12 cellular contexts compared by ENCODE assay signal in genomic region chr5:39076101-39076756, GRCh38. TPM values are rescaled to one million over a fixed set of nuclear protein-coding genes. Genes with fewer than 3 reads are reported as not detected.
DNase-seq lines count a peak whose midpoint lies in the region; ATAC-seq, FAIRE-seq and TF ChIP-seq lines count a peak whose summit lies in the region.
"Had no signal": no experiment of that assay in that cellular context is flagged by ENCODE, and none has a peak within 500 bp of the region (broad histone marks: within the 10 kb centered on the region; RNA-seq: fewer than 3 reads in every experiment).

No MANE protein-coding gene starts in this region.

- H3K9ac ChIP-seq in HepG2 (ENCODE audit: insufficient read depth, low read depth, low read length): no peak overlapping the region
- peak overlapping the region; percentile 96 for H3K9ac ChIP-seq in mesenchymal stem cell (ENCODE audit: low read length)
- H3K9ac ChIP-seq in SK-N-SH: no peak overlapping the region

- TF ChIP-seq RAD21 in HepG2 (CRISPR knock-in tag; IDR thresholded peaks at IDR 0.05) (no peak), SK-N-SH (IDR thresholded peaks at IDR 0.05; ENCODE audit: low read length) (no peak)

- no peaks in the 10 kb centered on the region for H3K79me1 ChIP-seq in mesenchymal stem cell (replicated peaks; ENCODE audit: low read length, poor library complexity, severe bottlenecking)

- peaks cover 29% of the 10 kb centered on the region for H3K4me1 ChIP-seq in HepG2 (ENCODE audit: insufficient read depth, low read length)
- peaks cover 0 to 24% (median 0%) of the 10 kb centered on the region in 4 donors for H3K4me1 ChIP-seq in right lobe of liver
- H3K4me1 ChIP-seq in mesenchymal stem cell (ENCODE audit: control insufficient read depth, insufficient read depth, low read depth, low read length): no peaks in the 10 kb centered on the region
- H3K4me1 ChIP-seq in vagina: peaks cover 26% of the 10 kb centered on the region
- H3K4me1 ChIP-seq in SK-N-SH (ENCODE audit: control insufficient read depth in 1 of 2, insufficient read depth in 2 of 2, low read depth in 1 of 2, low read length in 1 of 2): peaks cover 0 to 12% of the 10 kb centered on the region in 2 experiments; a peak in 2 of 4 replicates

- no peak overlapping the region for H3K4me3 ChIP-seq in HepG2 (replicated peaks in 1 of 3; ENCODE audit: insufficient read depth in 1 of 3, low read depth in 2 of 3, low read length in 3 of 3)
- no peak overlapping the region for H3K4me3 ChIP-seq in right lobe of liver
- H3K4me3 ChIP-seq in mesenchymal stem cell (ENCODE audit: insufficient read depth in 1 of 2, low read depth in 1 of 2, low read length in 2 of 2): no peak overlapping the region
- no peak overlapping the region for H3K4me3 ChIP-seq in vagina
- no peak overlapping the region for H3K4me3 ChIP-seq in SK-N-SH (ENCODE audit: low read depth in 2 of 2, low read length in 1 of 2)
- H3K4me3 ChIP-seq: SJSA1 had no signal

- DNase-seq in HepG2 (ENCODE audit: low spot score) (no peak), right lobe of liver (no peak), mesenchymal stem cell (no peak), vagina (ENCODE audit: extremely low spot score in 2 of 2) (no peak), GM03348 (ENCODE audit: low spot score) (no peak), SK-N-DZ (ENCODE audit: low spot score) (no peak), SK-N-SH (no peak)
- no peak for DNase-seq in activated T-helper 1 cell treated with anti-CD3 and anti-CD28 coated beads, Interleukin-12 subunit alpha, Interleukin-12 subunit beta, Interleukin-2, Interleukin-4 antibody, amounts not matched to agents 30 ng/mL and 10 ng/mL and 1 ng/mL, durations not matched to agents 14 hours and 24 hours and 36 hours (ENCODE audit: low spot score)
- DNase-seq: effector CD8-positive, alpha-beta T cell; NCI-H2029 treated with DMSO at 0.1 percent for 48 hours had no signal

- H3F3A ChIP-seq in SK-N-SH (replicated peaks; ENCODE audit: insufficient read depth): peaks cover 23% of the 10 kb centered on the region

- H3K14ac ChIP-seq in mesenchymal stem cell (ENCODE audit: low read length in 2 of 2): no peak overlapping the region

- no peak for TF ChIP-seq EP300 in HepG2 (IDR thresholded peaks at IDR 0.05; ENCODE audit: low read depth in 2 of 2, low read length in 2 of 2)
- no peak for TF ChIP-seq EP300 in HepG2 (CRISPR knock-in tag; IDR thresholded peaks at IDR 0.05; ENCODE audit: borderline replicate concordance)
- no peak for TF ChIP-seq EP300 in SK-N-SH (IDR thresholded peaks at IDR 0.05; ENCODE audit: borderline replicate concordance in 1 of 2, low read depth in 1 of 2, low read length in 1 of 2)

- ATAC-seq in HepG2: no peak
- no peak for ATAC-seq in right lobe of liver

- FAIRE-seq in HepG2 (lab: Jason Lieb, UNC): no peak
- FAIRE-seq: H1 had no signal

- intact Hi-C loops in HepG2 (cut with micrococcal nuclease; ENCODE audit: unreplicated experiment) (loop anchor here (10.0 kb wide), 1 partner anchor 1709 kb away; no protein-coding TSS in a partner anchor), right lobe of liver (cut with DNase I) (loop anchor here in 1 of 2 donors (10.0 kb wide), 1 partner anchor 81 kb away; no protein-coding TSS in a partner anchor), vagina (cut with DNase I) (loop anchor here (10.0 kb wide), 3 partner anchors 61 to 631 kb away; partner anchors contain the start of gene OSMR)
- intact Hi-C loops in activated T-helper 1 cell treated with anti-CD3 and anti-CD28 coated beads, Interleukin-12 subunit alpha, Interleukin-12 subunit beta, Interleukin-2, Interleukin-4 antibody, amounts not matched to agents 30 ng/mL and 10 ng/mL and 1 ng/mL, durations not matched to agents 14 hours and 24 hours and 36 hours (cut with micrococcal nuclease): loop anchor here (5.0 to 10.0 kb wide), 3 partner anchors 244 to 1759 kb away; partner anchors contain the start of genes LIFR and RPL37

- H2BK12ac ChIP-seq in mesenchymal stem cell (ENCODE audit: low read length in 2 of 2): no peak overlapping the region

- no peaks in the 10 kb centered on the region for H3K9me3 Mint-ChIP-seq in activated T-helper 1 cell treated with anti-CD3 and anti-CD28 coated beads, Interleukin-12 subunit alpha, Interleukin-12 subunit beta, Interleukin-2, Interleukin-4 antibody, amounts not matched to agents 30 ng/mL and 10 ng/mL and 1 ng/mL, durations not matched to agents 14 hours and 24 hours and 36 hours

- no peak overlapping the region for H3K4ac ChIP-seq in mesenchymal stem cell (ENCODE audit: low read depth in 1 of 2, low read length in 2 of 2)

- H3K27ac ChIP-seq in HepG2 (ENCODE audit: extremely low read length, insufficient read depth, low read length): no peak overlapping the region
- no peak overlapping the region for H3K27ac ChIP-seq in right lobe of liver
- H3K27ac ChIP-seq in mesenchymal stem cell (ENCODE audit: low read length, poor library complexity, severe bottlenecking): no peak overlapping the region
- peak overlapping the region; percentile 99 for H3K27ac ChIP-seq in vagina
- peak overlapping the region in 1 of 2 experiments; percentile 36; a peak in 3 of 4 replicates for H3K27ac ChIP-seq in SK-N-SH (ENCODE audit: low read depth in 2 of 2, low read length in 1 of 2)

- H2BK15ac ChIP-seq in mesenchymal stem cell (ENCODE audit: low read depth, poor library complexity, severe bottlenecking): no peak overlapping the region

- H3K79me2 ChIP-seq in HepG2 (ENCODE audit: insufficient read depth, low read length): peaks cover 25% of the 10 kb centered on the region
- H3K79me2 ChIP-seq in SK-N-SH (ENCODE audit: insufficient read depth): peaks cover 27% of the 10 kb centered on the region

- H3K36me3 ChIP-seq in HepG2 (replicated peaks in 1 of 2; ENCODE audit: control insufficient read depth in 1 of 2, insufficient read depth in 2 of 2, low read length in 2 of 2) (no peaks in the 10 kb centered on the region), right lobe of liver (no peaks in the 10 kb centered on the region), mesenchymal stem cell (ENCODE audit: control insufficient read depth in 1 of 2, insufficient read depth in 2 of 2, low read depth in 1 of 2, low read length in 2 of 2) (no peaks in the 10 kb centered on the region), vagina (no peaks in the 10 kb centered on the region), SK-N-SH (replicated peaks in 1 of 2; ENCODE audit: control insufficient read depth in 1 of 2, insufficient read depth in 2 of 2, low read length in 1 of 2) (peaks cover 0 to 3% of the 10 kb centered on the region in 2 experiments)

- no peak overlapping the region for H2AFZ ChIP-seq in HepG2 (ENCODE audit: low read length)
- H2AFZ ChIP-seq in mesenchymal stem cell (ENCODE audit: low read depth, low read length): no peak overlapping the region
- no peak overlapping the region for H2AFZ ChIP-seq in SK-N-SH (ENCODE audit: low read depth)

- H3K27ac Mint-ChIP-seq in activated T-helper 1 cell treated with anti-CD3 and anti-CD28 coated beads, Interleukin-12 subunit alpha, Interleukin-12 subunit beta, Interleukin-2, Interleukin-4 antibody, amounts not matched to agents 30 ng/mL and 10 ng/mL and 1 ng/mL, durations not matched to agents 14 hours and 24 hours and 36 hours: no peak overlapping the region

- 88% methylated on average over 6 of the region's 6 CpGs for WGBS in HepG2 (ENCODE audit: low lambda C conversion rate)
- 85% methylated on average over 6 of the region's 6 CpGs for WGBS in right lobe of liver (ENCODE audit: insufficient coverage, low coverage, low lambda C conversion rate, missing lambda C conversion rate)
- WGBS in mesenchymal stem cell: 70% methylated on average over 3 of the region's 6 CpGs
- WGBS in SK-N-SH (ENCODE audit: low lambda C conversion rate): 70% methylated on average over 6 of the region's 6 CpGs

- no TSS peak for BruUV-seq in HepG2 (replicated peaks; lab: Mats Ljungman, UMichigan)

- H2AK5ac ChIP-seq in mesenchymal stem cell (ENCODE audit: low read length, severe bottlenecking): no peak overlapping the region

- H2BK120ac ChIP-seq in mesenchymal stem cell (ENCODE audit: low read depth, low read length): no peak overlapping the region

- H3K23ac ChIP-seq in mesenchymal stem cell (ENCODE audit: low read length in 2 of 2): no peak overlapping the region

- no peak overlapping the region for H3K18ac ChIP-seq in mesenchymal stem cell (ENCODE audit: low read depth in 1 of 2, low read length in 2 of 2)

- H3K4me3 Mint-ChIP-seq in activated T-helper 1 cell treated with anti-CD3 and anti-CD28 coated beads, Interleukin-12 subunit alpha, Interleukin-12 subunit beta, Interleukin-2, Interleukin-4 antibody, amounts not matched to agents 30 ng/mL and 10 ng/mL and 1 ng/mL, durations not matched to agents 14 hours and 24 hours and 36 hours: peak overlapping the region; percentile 66

- no peak overlapping the region for H2BK5ac ChIP-seq in mesenchymal stem cell (ENCODE audit: low read depth, low read length, poor library complexity, severe bottlenecking)

- no peaks in the 10 kb centered on the region; the same call in 1 of the 2 replicates for H3K9me2 ChIP-seq in SK-N-SH

- POLR2A ChIA-PET in HepG2 (lab: Yijun Ruan, JAX) (no interaction called here), SK-N-SH (lab: Yijun Ruan, JAX) (interaction anchor here (0.6 kb wide), 1 partner anchor 482 kb away, joined by 3 read pairs; no protein-coding TSS in a partner anchor)

- H4K8ac ChIP-seq in mesenchymal stem cell (ENCODE audit: low read length): no peak overlapping the region

- peaks cover 7% of the 10 kb centered on the region for H3K36me3 Mint-ChIP-seq in activated T-helper 1 cell treated with anti-CD3 and anti-CD28 coated beads, Interleukin-12 subunit alpha, Interleukin-12 subunit beta, Interleukin-2, Interleukin-4 antibody, amounts not matched to agents 30 ng/mL and 10 ng/mL and 1 ng/mL, durations not matched to agents 14 hours and 24 hours and 36 hours (ENCODE audit: low read depth)

- peak overlapping the region; percentile 75; the same call in 1 of the 2 replicates for H3K4me2 ChIP-seq in HepG2 (ENCODE audit: low read depth, low read length)
- no peak overlapping the region for H3K4me2 ChIP-seq in mesenchymal stem cell (ENCODE audit: low read length, poor library complexity, severe bottlenecking)
- no peak overlapping the region for H3K4me2 ChIP-seq in SK-N-SH

- H4K20me1 ChIP-seq in HepG2 (ENCODE audit: insufficient read depth, low read length) (peaks cover 12% of the 10 kb centered on the region), SK-N-SH (ENCODE audit: insufficient read depth) (peaks cover 13% of the 10 kb centered on the region; the same call in 1 of the 2 replicates)

- TF ChIP-seq CTCF in HepG2 (CRISPR knock-in tag; IDR thresholded peaks at IDR 0.05) (no peak), right lobe of liver (IDR thresholded peaks at IDR 0.05) (no peak), vagina (IDR thresholded peaks at IDR 0.05) (no peak), SK-N-SH (IDR thresholded peaks at IDR 0.05) (no peak)

- TF ChIP-seq POLR2A in HepG2 (IDR thresholded peaks at IDR 0.05; ENCODE audit: insufficient read depth in 1 of 2, low read depth in 2 of 2, low read length in 2 of 2) (no peak), right lobe of liver (IDR thresholded peaks at IDR 0.05) (no peak), vagina (IDR thresholded peaks at IDR 0.05) (no peak)

- H4K91ac ChIP-seq in mesenchymal stem cell (ENCODE audit: low read length): no peak overlapping the region

- H3K27me3 Mint-ChIP-seq in activated T-helper 1 cell treated with anti-CD3 and anti-CD28 coated beads, Interleukin-12 subunit alpha, Interleukin-12 subunit beta, Interleukin-2, Interleukin-4 antibody, amounts not matched to agents 30 ng/mL and 10 ng/mL and 1 ng/mL, durations not matched to agents 14 hours and 24 hours and 36 hours (ENCODE audit: insufficient read depth): peaks cover 18% of the 10 kb centered on the region

- no peaks in the 10 kb centered on the region; a peak in 1 of 5 replicates for H3K27me3 ChIP-seq in HepG2 (ENCODE audit: control insufficient read depth in 1 of 2, insufficient read depth in 2 of 2, low read length in 2 of 2)
- no peaks in the 10 kb centered on the region for H3K27me3 ChIP-seq in right lobe of liver
- H3K27me3 ChIP-seq in mesenchymal stem cell (ENCODE audit: control insufficient read depth in 1 of 2, insufficient read depth in 1 of 2, low read length in 2 of 2): no peaks in the 10 kb centered on the region
- no peaks in the 10 kb centered on the region for H3K27me3 ChIP-seq in vagina
- H3K27me3 ChIP-seq in SK-N-SH (ENCODE audit: insufficient read depth): no peaks in the 10 kb centered on the region
- H3K27me3 ChIP-seq: SJSA1 had no signal

- H3K9me3 ChIP-seq in HepG2 (ENCODE audit: low read length) (no peaks in the 10 kb centered on the region), right lobe of liver (no peaks in the 10 kb centered on the region), mesenchymal stem cell (ENCODE audit: control insufficient read depth, low read length) (no peaks in the 10 kb centered on the region), vagina (no peaks in the 10 kb centered on the region), SK-N-SH (no peaks in the 10 kb centered on the region)
- H3K9me3 ChIP-seq: SJSA1 had no signal

- H3K4me1 Mint-ChIP-seq in activated T-helper 1 cell treated with anti-CD3 and anti-CD28 coated beads, Interleukin-12 subunit alpha, Interleukin-12 subunit beta, Interleukin-2, Interleukin-4 antibody, amounts not matched to agents 30 ng/mL and 10 ng/mL and 1 ng/mL, durations not matched to agents 14 hours and 24 hours and 36 hours (ENCODE audit: low read depth): peaks cover 55% of the 10 kb centered on the region

- CTCF ChIA-PET in HepG2 (lab: Yijun Ruan, JAX; ENCODE audit: low intra/inter-chr PET ratio, low total read pairs): no interaction called here
- CTCF ChIA-PET in SK-N-SH (lab: Yijun Ruan, JAX): no interaction called here

- in situ Hi-C loops in HepG2 (cut with HindIII; ENCODE audit: extremely low pct_ligation_motif_present, low pct_unique_long_range_greater_than_20kb): loop anchor here (10.0 kb wide), 1 partner anchor 231 kb away; the partner anchor contains the start of gene OSMR

RNA-seq across cellular contexts. Expression of gene RICTOR, which starts 2.0 kb away (rescaled TPM):
- total RNA-seq in HepG2 (2016; rRNA removed; fragmentation: Illumina TruSeq; extraction: Trizol): 10.7 and 32.6 TPM in 2 replicates
- 16.4 and 17.4 TPM in 2 replicates for total RNA-seq in HepG2 (2016; cell fraction: cytosol; rRNA removed; fragmentation: Illumina TruSeq; extraction: Trizol; ENCODE audit: low read depth)
- 10.0 and 26.1 TPM in 2 replicates for total RNA-seq in HepG2 (2016; cell fraction: insoluble cytoplasmic fraction; rRNA removed; fragmentation: Illumina TruSeq; extraction: Trizol)
- total RNA-seq in HepG2 (2016; cell fraction: membrane; rRNA removed; fragmentation: Illumina TruSeq; extraction: Trizol): 6.9 and 7.8 TPM in 2 replicates
- 29.8 and 31.8 TPM in 2 replicates for total RNA-seq in HepG2 (2016; cell fraction: nucleus; rRNA removed; fragmentation: Illumina TruSeq; extraction: Trizol)
- polyA plus RNA-seq in HepG2 (2011; rRNA removed): 11.0 and 15.4 TPM in 2 replicates
- 3.2 and 5.3 TPM in 2 replicates for polyA plus RNA-seq in HepG2 (2011; cell fraction: cytosol; rRNA removed)
- 20.3 and 24.2 TPM in 2 replicates for polyA plus RNA-seq in HepG2 (2011; cell fraction: nucleus; rRNA removed)
- 10.5 and 12.5 TPM in 2 replicates for polyA plus RNA-seq in HepG2 (2012)
- polyA plus RNA-seq in HepG2 (2016; cell fraction: cytosol; fragmentation: Illumina TruSeq; extraction: Trizol; ENCODE audit: low read depth): 0.07 and 0.10 TPM in 2 replicates
- 6.0 and 7.1 TPM in 2 replicates for polyA plus RNA-seq in HepG2 (2016; cell fraction: insoluble cytoplasmic fraction; fragmentation: Illumina TruSeq; extraction: Trizol; ENCODE audit: low read depth)
- 0.34 and 0.49 TPM in 2 replicates for polyA plus RNA-seq in HepG2 (2016; cell fraction: membrane; fragmentation: Illumina TruSeq; extraction: Trizol; ENCODE audit: low read depth)
- 22.0 and 22.5 TPM in 2 replicates for polyA plus RNA-seq in HepG2 (2016; cell fraction: nucleus; fragmentation: Illumina TruSeq; extraction: Trizol; ENCODE audit: insufficient read depth, low read depth)
- 49.0 and 56.1 TPM in 2 replicates for polyA minus RNA-seq in HepG2 (2011; rRNA and poly(A)+ RNA removed; ENCODE audit: low replicate concordance)
- polyA minus RNA-seq in HepG2 (2011; cell fraction: cytosol; rRNA and poly(A)+ RNA removed): 25.4 and 35.2 TPM in 2 replicates
- 180 and 184 TPM in 2 replicates for polyA minus RNA-seq in HepG2 (2011; cell fraction: nucleus; rRNA and poly(A)+ RNA removed)
- total RNA-seq in right lobe of liver: 10 to 100 TPM in 5 of 6 experiments, 1 to 10 TPM in 1; 9.8 to 19.2 (median 14.6) TPM
- total RNA-seq in activated T-helper 1 cell treated with anti-CD3 and anti-CD28 coated beads, Interleukin-12 subunit alpha, Interleukin-12 subunit beta, Interleukin-2, Interleukin-4 antibody, amounts not matched to agents 30 ng/mL and 10 ng/mL and 1 ng/mL, durations not matched to agents 14 hours and 24 hours and 36 hours: 30.1 and 33.9 TPM in 2 replicates
- polyA plus RNA-seq in mesenchymal stem cell (2013, experiment 1 of 2): 9.7 TPM
- polyA plus RNA-seq in mesenchymal stem cell (2013, experiment 2 of 2): 9.5 TPM
- total RNA-seq in vagina: 39.3 TPM
- 7.7 and 11.1 TPM in 2 replicates for polyA plus RNA-seq in SK-N-DZ (2014; cell fraction: cytosol; rRNA removed)
- polyA plus RNA-seq in SK-N-DZ (2014; cell fraction: nucleus; rRNA removed): 26.5 and 32.9 TPM in 2 replicates
- polyA plus RNA-seq in SK-N-SH (2012; rRNA removed): 1.6 and 2.6 TPM in 2 replicates
- 1.8 and 1.9 TPM in 2 replicates for polyA plus RNA-seq in SK-N-SH (2012; cell fraction: cytosol; rRNA removed)
- 3.3 and 9.0 TPM in 2 replicates for polyA plus RNA-seq in SK-N-SH (2012; cell fraction: nucleus; rRNA removed)
